In genomic region chr1:17494114-17494729, GRCh38 we compare ENCODE assay signal across 8 cellular contexts. TPM values are rescaled to one million over a fixed set of nuclear protein-coding genes. Genes with fewer than 3 reads are reported as not detected.
DNase-seq lines count a peak whose midpoint lies in the region; ATAC-seq and TF ChIP-seq lines count a peak whose summit lies in the region.

No MANE protein-coding gene starts in this region.

- peak; percentile 98 for DNase-seq in ELF-1 (ENCODE audit: low read depth, low spot score)
- peak; percentile 10 for DNase-seq in T follicular helper cell (ENCODE audit: low read depth)
- peak; percentile 55 to 82 (median 68) for DNase-seq in adrenal gland
- DNase-seq in right atrium auricular region (ENCODE audit: low spot score) = peak; percentile 66
- DNase-seq in sigmoid colon = peak; percentile 83

- H3K27ac ChIP-seq in adrenal gland (no peak overlapping the region), right atrium auricular region (no peak overlapping the region), sigmoid colon (no peak overlapping the region)

- TF ChIP-seq EP300 in sigmoid colon (IDR thresholded peaks at IDR 0.05) = no peak

- no peaks in the 10 kb centered on the region for H3K36me3 ChIP-seq in adrenal gland (replicated peaks in 1 of 2)
- no peaks in the 10 kb centered on the region for H3K36me3 ChIP-seq in right atrium auricular region
- no peaks in the 10 kb centered on the region for H3K36me3 ChIP-seq in sigmoid colon

- peak; percentile 71 for TF ChIP-seq CTCF in LNCAP (IDR thresholded peaks at IDR 0.05)
- TF ChIP-seq CTCF in adrenal gland (IDR thresholded peaks at IDR 0.05) = peak; percentile 74 to 89 (median 84)
- TF ChIP-seq CTCF in right atrium auricular region (IDR thresholded peaks at IDR 0.05) = peak; percentile 82 to 91
- peak; percentile 70 to 86 (median 78) for TF ChIP-seq CTCF in sigmoid colon (IDR thresholded peaks at IDR 0.05)

- H3K4me3 ChIP-seq in adrenal gland = no peak overlapping the region
- H3K4me3 ChIP-seq in right atrium auricular region = no peak overlapping the region
- H3K4me3 ChIP-seq in sigmoid colon = no peak overlapping the region

- H3K4me1 ChIP-seq in adrenal gland (replicated peaks in 1 of 2) = no peaks in the 10 kb centered on the region
- no peaks in the 10 kb centered on the region for H3K4me1 ChIP-seq in right atrium auricular region
- H3K4me1 ChIP-seq in sigmoid colon = peaks cover 0 to 2% (median under 1%) of the 10 kb centered on the region in 4 donors

- intact Hi-C loops in adrenal gland (cut with DNase I) = no loop called here
- intact Hi-C loops in sigmoid colon (cut with DNase I) = loop anchor here (2.0 to 10.0 kb wide), 4 partner anchors 72 to 1081 kb away; partner anchors contain the start of gene IGSF21

- TF ChIP-seq POLR2A in adrenal gland (IDR thresholded peaks at IDR 0.05) (no peak), sigmoid colon (IDR thresholded peaks at IDR 0.05) (no peak)

- H3K9me3 ChIP-seq in adrenal gland (replicated peaks in 1 of 3) (no peaks in the 10 kb centered on the region), right atrium auricular region (no peaks in the 10 kb centered on the region), sigmoid colon (no peaks in the 10 kb centered on the region)

- no peaks in the 10 kb centered on the region for H3K27me3 ChIP-seq in adrenal gland
- no peaks in the 10 kb centered on the region for H3K27me3 ChIP-seq in right atrium auricular region
- no peaks in the 10 kb centered on the region for H3K27me3 ChIP-seq in sigmoid colon

- WGBS in adrenal gland, 4 donors = 17 to 92% (median 18%) methylated on average over 1 to 5 of the region's 5 CpGs
- WGBS in sigmoid colon, 2 donors = 4 to 17% methylated on average over 5 of the region's 5 CpGs

- ATAC-seq in GM21723 (IDR thresholded peaks at IDR 0.05; ENCODE audit: unreplicated experiment) (no peak), GM21526 (IDR thresholded peaks at IDR 0.05; ENCODE audit: low FRiP score, unreplicated experiment) (no peak)

RNA-seq across cellular contexts. Expression of gene ARHGEF10L, which starts 45.3 kb away (rescaled TPM):
- total RNA-seq in adrenal gland = 10 to 100 TPM; 18.2 to 53.9 (median 33.6) TPM
- polyA plus RNA-seq in adrenal gland = 10 to 100 TPM in 2 of 3 donors, 1 to 10 TPM in 1; 5.0 to 54.9 (median 28.9) TPM
- total RNA-seq in right atrium auricular region = 10 to 100 TPM; 49.3 to 52.2 TPM
- total RNA-seq in sigmoid colon = 10 to 100 TPM; 25.0 to 44.9 (median 32.1) TPM
- polyA plus RNA-seq in sigmoid colon = 10 to 100 TPM; 28.7 to 76.2 (median 33.0) TPM

RNA-seq across cellular contexts. Expression of gene RCC2, which starts 54.7 kb away (rescaled TPM):
- total RNA-seq in adrenal gland (10 to 100 TPM; 23.5 to 38.3 (median 30.7) TPM), right atrium auricular region (10 to 100 TPM in 1 of 2 donors, 1 to 10 TPM in 1; 9.1 to 11.2 TPM), sigmoid colon (10 to 100 TPM; 12.8 to 21.9 (median 17.8) TPM)
- polyA plus RNA-seq in adrenal gland (10 to 100 TPM; 19.3 to 30.2 (median 26.7) TPM), sigmoid colon (10 to 100 TPM; 16.8 to 62.9 (median 28.9) TPM)

Comparison
In these comparisons a context has a peak if more than half of its experiments do, and no peak if none do; other contexts are left out.
1. DNase-seq: peak in every context shown above with its lines; median percentile 98 in ELF-1; 83 in sigmoid colon; 68 in adrenal gland; 66 in right atrium auricular region; 10 in T follicular helper cell.